In genomic region chr5:174446446-174446845, GRCh38 we compare ENCODE assay signal across 23 cellular contexts.
"Had no signal": no experiment of that assay in that cellular context is flagged by ENCODE, and none has a peak within 500 bp of the region (broad histone marks: within the 10 kb centered on the region; RNA-seq: fewer than 3 reads in every experiment).

No MANE protein-coding gene starts in this region.

- H3K4me1 ChIP-seq: left ventricle myocardium inferior, lower lobe of right lung, spleen, tibial artery, upper lobe of right lung had no signal

- H3K9me3 ChIP-seq: lower lobe of right lung, neutrophil, tibial artery, upper lobe of right lung had no signal

- FAIRE-seq: frontal cortex, kidney had no signal

- H3K27me3 Mint-ChIP-seq: naive B cell; stimulated activated naive CD8-positive, alpha-beta T cell treated with anti-CD3 and anti-CD28 coated beads, Interleukin-15, Interleukin-2, amounts not matched to agents 100 ng/mL and 50 ng/mL, for 24 hours had no signal

- H3K36me3 Mint-ChIP-seq: memory B cell; naive B cell; stimulated activated memory B cell treated with anti-CD40 and anti-IgM and Interleukin-4, amounts not matched to agents 10 μg/mL and 1 μg/mL and 100 μg/mL, for 72 hours had no signal

- H3K9me3 Mint-ChIP-seq: stimulated activated naive CD8-positive, alpha-beta T cell treated with anti-CD3 and anti-CD28 coated beads, Interleukin-15, Interleukin-2, amounts not matched to agents 100 ng/mL and 50 ng/mL, for 24 hours had no signal

- H3K4me3 ChIP-seq: coronary artery, dorsolateral prefrontal cortex, left ventricle myocardium inferior, lower lobe of right lung, spleen, tibial artery, upper lobe of right lung had no signal

- H3K27ac ChIP-seq: coronary artery, dorsolateral prefrontal cortex, left ventricle myocardium inferior, lower lobe of right lung, neutrophil, spleen, tibial artery, upper lobe of right lung had no signal

- H3K27ac Mint-ChIP-seq: memory B cell; naive B cell; stimulated activated memory B cell treated with anti-CD40 and anti-IgM and Interleukin-4, amounts not matched to agents 10 μg/mL and 1 μg/mL and 100 μg/mL, for 72 hours; stimulated activated naive CD8-positive, alpha-beta T cell treated with anti-CD3 and anti-CD28 coated beads, Interleukin-15, Interleukin-2, amounts not matched to agents 100 ng/mL and 50 ng/mL, for 24 hours had no signal

- H3K4me3 Mint-ChIP-seq: memory B cell; naive B cell; stimulated activated memory B cell treated with anti-CD40 and anti-IgM and Interleukin-4, amounts not matched to agents 10 μg/mL and 1 μg/mL and 100 μg/mL, for 72 hours; stimulated activated naive CD8-positive, alpha-beta T cell treated with anti-CD3 and anti-CD28 coated beads, Interleukin-15, Interleukin-2, amounts not matched to agents 100 ng/mL and 50 ng/mL, for 24 hours had no signal

- DNase-seq: dorsolateral prefrontal cortex; effector CD8-positive, alpha-beta T cell; kidney; left cardiac atrium; left ventricle myocardium inferior; lower lobe of right lung; midbrain; naive B cell; posterior cingulate gyrus; spleen; stimulated activated CD4-positive, alpha-beta T cell treated with anti-CD3 and anti-CD28 coated beads, Interleukin-15, amount 100 ng/mL, for 24 hours; stimulated activated CD4-positive, alpha-beta T cell treated with anti-CD3 and anti-CD28 coated beads, Interleukin-1b, Interleukin-23, amount 100 ng/mL, for 48 hours; stimulated activated CD4-positive, alpha-beta T cell treated with anti-CD3 and anti-CD28 coated beads, Interleukin-4, amount 100 ng/mL, for 24 hours; tibial artery; upper lobe of right lung had no signal

- ATAC-seq: esophagus mucosa; left cardiac atrium; lower lobe of right lung; sciatic nerve; stimulated activated memory B cell treated with anti-CD40 and anti-IgM and Interleukin-4, amounts not matched to agents 10 μg/mL and 1 μg/mL and 100 μg/mL, for 72 hours; upper lobe of right lung had no signal

- H3K36me3 ChIP-seq: left ventricle myocardium inferior, lower lobe of right lung, neutrophil, spleen, tibial artery, upper lobe of right lung had no signal

- H3K4me1 Mint-ChIP-seq: memory B cell; naive B cell; stimulated activated memory B cell treated with anti-CD40 and anti-IgM and Interleukin-4, amounts not matched to agents 10 μg/mL and 1 μg/mL and 100 μg/mL, for 72 hours had no signal
